1 cellular context compared by ENCODE assay signal in the genomic region with DNA sequence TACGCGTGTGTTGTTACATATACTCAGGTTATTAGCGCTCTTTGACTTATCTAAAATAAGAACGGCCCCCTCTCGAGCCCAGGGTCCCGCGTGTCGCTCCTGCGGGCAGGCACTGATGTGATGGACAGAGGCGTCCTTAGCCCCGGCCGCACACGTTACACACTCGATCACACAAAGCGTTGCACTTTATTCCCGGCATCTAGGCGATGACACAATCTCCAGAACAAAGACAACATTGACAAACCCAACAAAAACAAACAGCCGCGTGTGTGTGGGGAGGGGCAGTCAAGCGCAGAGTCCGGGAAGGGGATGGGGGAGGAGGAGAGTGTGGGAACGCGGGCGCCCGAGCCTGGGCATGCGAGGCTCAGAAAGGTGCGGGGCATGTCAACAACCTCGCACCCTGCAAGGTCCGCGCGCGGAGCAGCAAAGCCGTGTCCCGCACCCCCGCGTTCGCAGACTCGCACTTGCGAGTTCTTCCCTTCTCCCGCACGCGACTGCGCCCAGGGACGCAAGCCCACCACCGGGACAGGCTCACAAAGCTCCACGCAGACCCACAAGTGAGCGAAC.
TF ChIP-seq lines count a peak whose summit lies in the region.

No MANE protein-coding gene starts in this region.

TF ChIP-seq in HepG2, 621 proteins besides CTCF, POLR2A, EP300 and RAD21 (continued from another document and continues in another):
- TF ChIP-seq ZNF512 (CRISPR knock-in tag; IDR thresholded peaks at IDR 0.05), result no peak
- 0 out of 2 replicates have a peak, but pooled peaks have one; percentile 5 for TF ChIP-seq STAT5B (CRISPR knock-in tag; IDR thresholded peaks at IDR 0.05)
- no peak for TF ChIP-seq NFYC (CRISPR knock-in tag; IDR thresholded peaks at IDR 0.05)
- TF ChIP-seq GTF3A (CRISPR knock-in tag; conservative IDR thresholded peaks at IDR 0.05), result no peak
- TF ChIP-seq ELF1 (CRISPR knock-in tag; IDR thresholded peaks at IDR 0.05), result peak; percentile 59
- TF ChIP-seq, protein P1, sequence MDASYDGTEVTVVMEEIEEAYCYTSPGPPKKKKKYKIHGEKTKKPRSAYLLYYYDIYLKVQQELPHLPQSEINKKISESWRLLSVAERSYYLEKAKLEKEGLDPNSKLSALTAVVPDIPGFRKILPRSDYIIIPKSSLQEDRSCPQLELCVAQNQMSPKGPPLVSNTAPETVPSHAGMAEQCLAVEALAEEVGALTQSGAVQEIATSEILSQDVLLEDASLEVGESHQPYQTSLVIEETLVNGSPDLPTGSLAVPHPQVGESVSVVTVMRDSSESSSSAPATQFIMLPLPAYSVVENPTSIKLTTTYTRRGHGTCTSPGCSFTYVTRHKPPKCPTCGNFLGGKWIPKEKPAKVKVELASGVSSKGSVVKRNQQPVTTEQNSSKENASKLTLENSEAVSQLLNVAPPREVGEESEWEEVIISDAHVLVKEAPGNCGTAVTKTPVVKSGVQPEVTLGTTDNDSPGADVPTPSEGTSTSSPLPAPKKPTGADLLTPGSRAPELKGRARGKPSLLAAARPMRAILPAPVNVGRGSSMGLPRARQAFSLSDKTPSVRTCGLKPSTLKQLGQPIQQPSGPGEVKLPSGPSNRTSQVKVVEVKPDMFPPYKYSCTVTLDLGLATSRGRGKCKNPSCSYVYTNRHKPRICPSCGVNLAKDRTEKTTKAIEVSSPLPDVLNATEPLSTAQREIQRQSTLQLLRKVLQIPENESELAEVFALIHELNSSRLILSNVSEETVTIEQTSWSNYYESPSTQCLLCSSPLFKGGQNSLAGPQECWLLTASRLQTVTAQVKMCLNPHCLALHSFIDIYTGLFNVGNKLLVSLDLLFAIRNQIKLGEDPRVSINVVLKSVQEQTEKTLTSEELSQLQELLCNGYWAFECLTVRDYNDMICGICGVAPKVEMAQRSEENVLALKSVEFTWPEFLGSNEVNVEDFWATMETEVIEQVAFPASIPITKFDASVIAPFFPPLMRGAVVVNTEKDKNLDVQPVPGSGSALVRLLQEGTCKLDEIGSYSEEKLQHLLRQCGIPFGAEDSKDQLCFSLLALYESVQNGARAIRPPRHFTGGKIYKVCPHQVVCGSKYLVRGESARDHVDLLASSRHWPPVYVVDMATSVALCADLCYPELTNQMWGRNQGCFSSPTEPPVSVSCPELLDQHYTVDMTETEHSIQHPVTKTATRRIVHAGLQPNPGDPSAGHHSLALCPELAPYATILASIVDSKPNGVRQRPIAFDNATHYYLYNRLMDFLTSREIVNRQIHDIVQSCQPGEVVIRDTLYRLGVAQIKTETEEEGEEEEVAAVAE (CRISPR knock-in tag; IDR thresholded peaks at IDR 0.05; ENCODE audit: borderline replicate concordance), result peak; percentile 88; the same call in 1 of the 2 replicates
- peak; percentile 96 for TF ChIP-seq RXRB (CRISPR knock-in tag; IDR thresholded peaks at IDR 0.05; ENCODE audit: borderline replicate concordance)
- TF ChIP-seq ZNF605 (CRISPR knock-in tag; IDR thresholded peaks at IDR 0.05), result peak; percentile 24; the same call in 1 of the 2 replicates
- peak; percentile 36 for TF ChIP-seq YY1 (IDR thresholded peaks at IDR 0.05; ENCODE audit: insufficient read depth, insufficient replicate concordance, low read depth, low read length)
- TF ChIP-seq MZF1 (CRISPR knock-in tag; IDR thresholded peaks at IDR 0.05; ENCODE audit: borderline replicate concordance), result no peak
- TF ChIP-seq, protein P2, sequence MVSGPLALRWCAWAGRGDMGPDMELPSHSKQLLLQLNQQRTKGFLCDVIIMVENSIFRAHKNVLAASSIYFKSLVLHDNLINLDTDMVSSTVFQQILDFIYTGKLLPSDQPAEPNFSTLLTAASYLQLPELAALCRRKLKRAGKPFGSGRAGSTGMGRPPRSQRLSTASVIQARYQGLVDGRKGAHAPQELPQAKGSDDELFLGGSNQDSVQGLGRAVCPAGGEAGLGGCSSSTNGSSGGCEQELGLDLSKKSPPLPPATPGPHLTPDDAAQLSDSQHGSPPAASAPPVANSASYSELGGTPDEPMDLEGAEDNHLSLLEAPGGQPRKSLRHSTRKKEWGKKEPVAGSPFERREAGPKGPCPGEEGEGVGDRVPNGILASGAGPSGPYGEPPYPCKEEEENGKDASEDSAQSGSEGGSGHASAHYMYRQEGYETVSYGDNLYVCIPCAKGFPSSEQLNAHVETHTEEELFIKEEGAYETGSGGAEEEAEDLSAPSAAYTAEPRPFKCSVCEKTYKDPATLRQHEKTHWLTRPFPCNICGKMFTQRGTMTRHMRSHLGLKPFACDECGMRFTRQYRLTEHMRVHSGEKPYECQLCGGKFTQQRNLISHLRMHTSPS (CRISPR knock-in tag; IDR thresholded peaks at IDR 0.05; ENCODE audit: low read depth), result peak; percentile 89
- no peak for TF ChIP-seq IKZF4 (CRISPR knock-in tag; IDR thresholded peaks at IDR 0.05; ENCODE audit: borderline replicate concordance, low read depth, not compliant biosample characterization)
- peak; percentile 94 for TF ChIP-seq GATAD2A (CRISPR knock-in tag; IDR thresholded peaks at IDR 0.05)
- TF ChIP-seq ZNF234 (CRISPR knock-in tag; conservative IDR thresholded peaks at IDR 0.05), result peak; percentile 67; the same call in 1 of the 2 replicates
- TF ChIP-seq ZBTB21 (CRISPR knock-in tag; IDR thresholded peaks at IDR 0.05), result peak; percentile 60
- no peak for TF ChIP-seq GLMP (CRISPR knock-in tag; IDR thresholded peaks at IDR 0.05; ENCODE audit: borderline replicate concordance)
- TF ChIP-seq SP5 (CRISPR knock-in tag; IDR thresholded peaks at IDR 0.05; ENCODE audit: borderline replicate concordance, low read depth), result peak; percentile 100
- no peak for TF ChIP-seq BRD4 (CRISPR knock-in tag; IDR thresholded peaks at IDR 0.05)
- no peak for TF ChIP-seq ARNT (IDR thresholded peaks at IDR 0.05)
- peak; percentile 19; the same call in 1 of the 2 replicates for TF ChIP-seq ZNF138 (CRISPR knock-in tag; IDR thresholded peaks at IDR 0.05; ENCODE audit: low read depth)
- peak; percentile 89 for TF ChIP-seq HDAC2 (CRISPR knock-in tag; IDR thresholded peaks at IDR 0.05)
- TF ChIP-seq MIXL1 (CRISPR knock-in tag; IDR thresholded peaks at IDR 0.05), result peak; percentile 85; the same call in 1 of the 2 replicates
- peak; percentile 52 to 65; a peak in 2 of 4 replicates for TF ChIP-seq NR2F1 (CRISPR knock-in tag; IDR thresholded peaks at IDR 0.05)
- peak; percentile 36; the same call in 1 of the 2 replicates for TF ChIP-seq TMF1 (CRISPR knock-in tag; IDR thresholded peaks at IDR 0.05; ENCODE audit: low read depth)
- no peak; the same call in 1 of the 2 replicates for TF ChIP-seq ZC3H4 (CRISPR knock-in tag; IDR thresholded peaks at IDR 0.05; ENCODE audit: borderline replicate concordance)
- TF ChIP-seq HMG20A (CRISPR knock-in tag; IDR thresholded peaks at IDR 0.05; ENCODE audit: borderline replicate concordance), result peak; percentile 91
- no peak for TF ChIP-seq EEA1 (CRISPR knock-in tag; IDR thresholded peaks at IDR 0.05; ENCODE audit: borderline replicate concordance)
- no peak; the same call in 1 of the 2 replicates for TF ChIP-seq ZNF619 (CRISPR knock-in tag; IDR thresholded peaks at IDR 0.05)
- peak; percentile 97 for TF ChIP-seq NCOR1 (IDR thresholded peaks at IDR 0.05; ENCODE audit: borderline replicate concordance, low read length)
- 0 out of 2 replicates have a peak, but pooled peaks have one; percentile 67 for TF ChIP-seq RNF2 (conservative IDR thresholded peaks at IDR 0.05; ENCODE audit: low read depth)
- TF ChIP-seq IRX3 (CRISPR knock-in tag; IDR thresholded peaks at IDR 0.05; ENCODE audit: borderline replicate concordance, low read depth), result no peak; the same call in 1 of the 2 replicates
- TF ChIP-seq MIER2 (CRISPR knock-in tag; IDR thresholded peaks at IDR 0.05), result peak; percentile 68; the same call in 1 of the 2 replicates
- peak; percentile 88 for TF ChIP-seq XRCC5 (optimal IDR thresholded peaks at IDR 0.05; ENCODE audit: low read length)
- peak; percentile 79 for TF ChIP-seq ATF7 (IDR thresholded peaks at IDR 0.05)
- peak; percentile 95 for TF ChIP-seq ATF7 (CRISPR knock-in tag; IDR thresholded peaks at IDR 0.05)
- 0 out of 2 replicates have a peak, but pooled peaks have one; percentile 49 for TF ChIP-seq ZNF44 (CRISPR knock-in tag; IDR thresholded peaks at IDR 0.05)
- peak; percentile 91 for TF ChIP-seq TBX2 (CRISPR knock-in tag; IDR thresholded peaks at IDR 0.05; ENCODE audit: borderline replicate concordance)
- peak; percentile 96 for TF ChIP-seq NCOA2 (CRISPR knock-in tag; IDR thresholded peaks at IDR 0.05)
- TF ChIP-seq ZNF652 (CRISPR knock-in tag; IDR thresholded peaks at IDR 0.05; ENCODE audit: borderline replicate concordance, low read depth), result 0 out of 2 replicates have a peak, but pooled peaks have one; percentile 33
- TF ChIP-seq PLRG1 (conservative IDR thresholded peaks at IDR 0.05), result no peak
- TF ChIP-seq CBFB (CRISPR knock-in tag; IDR thresholded peaks at IDR 0.05), result peak; percentile 60; the same call in 1 of the 2 replicates
- TF ChIP-seq FOXK1 (CRISPR knock-in tag; IDR thresholded peaks at IDR 0.05; ENCODE audit: borderline replicate concordance, low read depth), result peak; percentile 98
- TF ChIP-seq ARNTL (CRISPR knock-in tag; IDR thresholded peaks at IDR 0.05), result peak; percentile 97
- 0 out of 2 replicates have a peak, but pooled peaks have one; percentile 78 for TF ChIP-seq ZHX1 (CRISPR knock-in tag; IDR thresholded peaks at IDR 0.05; ENCODE audit: low read depth)
- peak; percentile 95 for TF ChIP-seq HOXA9 (CRISPR knock-in tag; IDR thresholded peaks at IDR 0.05; ENCODE audit: borderline replicate concordance)
- TF ChIP-seq HNF4A (CRISPR knock-in tag; IDR thresholded peaks at IDR 0.05), result peak; percentile 98
- peak; percentile 67 for TF ChIP-seq PRPF4 (IDR thresholded peaks at IDR 0.05; ENCODE audit: low read depth, low read length, poor library complexity, severe bottlenecking)
- peak; percentile 89; the same call in 1 of the 2 replicates for TF ChIP-seq ZNF101 (CRISPR knock-in tag; IDR thresholded peaks at IDR 0.05; ENCODE audit: borderline replicate concordance, low read depth)
- TF ChIP-seq, protein P3, sequence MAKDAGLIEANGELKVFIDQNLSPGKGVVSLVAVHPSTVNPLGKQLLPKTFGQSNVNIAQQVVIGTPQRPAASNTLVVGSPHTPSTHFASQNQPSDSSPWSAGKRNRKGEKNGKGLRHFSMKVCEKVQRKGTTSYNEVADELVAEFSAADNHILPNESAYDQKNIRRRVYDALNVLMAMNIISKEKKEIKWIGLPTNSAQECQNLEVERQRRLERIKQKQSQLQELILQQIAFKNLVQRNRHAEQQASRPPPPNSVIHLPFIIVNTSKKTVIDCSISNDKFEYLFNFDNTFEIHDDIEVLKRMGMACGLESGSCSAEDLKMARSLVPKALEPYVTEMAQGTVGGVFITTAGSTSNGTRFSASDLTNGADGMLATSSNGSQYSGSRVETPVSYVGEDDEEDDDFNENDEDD (CRISPR knock-in tag; IDR thresholded peaks at IDR 0.05; ENCODE audit: borderline replicate concordance), result peak; percentile 73; the same call in 1 of the 2 replicates
- TF ChIP-seq, protein P4, sequence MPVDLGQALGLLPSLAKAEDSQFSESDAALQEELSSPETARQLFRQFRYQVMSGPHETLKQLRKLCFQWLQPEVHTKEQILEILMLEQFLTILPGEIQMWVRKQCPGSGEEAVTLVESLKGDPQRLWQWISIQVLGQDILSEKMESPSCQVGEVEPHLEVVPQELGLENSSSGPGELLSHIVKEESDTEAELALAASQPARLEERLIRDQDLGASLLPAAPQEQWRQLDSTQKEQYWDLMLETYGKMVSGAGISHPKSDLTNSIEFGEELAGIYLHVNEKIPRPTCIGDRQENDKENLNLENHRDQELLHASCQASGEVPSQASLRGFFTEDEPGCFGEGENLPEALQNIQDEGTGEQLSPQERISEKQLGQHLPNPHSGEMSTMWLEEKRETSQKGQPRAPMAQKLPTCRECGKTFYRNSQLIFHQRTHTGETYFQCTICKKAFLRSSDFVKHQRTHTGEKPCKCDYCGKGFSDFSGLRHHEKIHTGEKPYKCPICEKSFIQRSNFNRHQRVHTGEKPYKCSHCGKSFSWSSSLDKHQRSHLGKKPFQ (CRISPR knock-in tag; IDR thresholded peaks at IDR 0.05; ENCODE audit: insufficient replicate concordance), result peak; percentile 45
- TF ChIP-seq ZNF547 (CRISPR knock-in tag; IDR thresholded peaks at IDR 0.05), result no peak; the same call in 1 of the 2 replicates
- no peak for TF ChIP-seq ZNF441 (CRISPR knock-in tag; IDR thresholded peaks at IDR 0.05; ENCODE audit: borderline replicate concordance)
- TF ChIP-seq MBD4 (IDR thresholded peaks at IDR 0.05; ENCODE audit: borderline replicate concordance, low read length), result no peak
